Comparison of ENCODE assay signal across 1 cellular context in the genomic region with DNA sequence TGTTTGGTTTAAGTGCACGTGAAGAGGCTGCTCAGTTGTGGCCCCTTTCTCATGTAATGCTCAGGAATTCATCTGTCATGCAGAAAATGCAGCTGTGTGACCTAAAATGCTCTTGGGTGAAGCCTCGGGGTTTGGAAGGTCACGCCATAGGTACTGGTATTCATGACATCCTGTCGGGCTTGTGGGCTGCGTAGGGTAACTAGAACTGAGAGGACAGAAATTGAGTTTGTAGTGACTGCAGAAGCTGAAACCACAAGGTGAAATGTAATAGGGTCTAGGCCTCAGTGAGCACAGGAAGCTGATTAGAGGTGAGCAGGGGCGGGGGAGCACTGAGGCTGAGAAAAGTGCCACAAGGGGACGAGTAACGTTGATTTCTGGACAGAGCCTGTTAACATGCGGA.
TF ChIP-seq lines count a peak whose summit lies in the region.

No MANE protein-coding gene starts in this region.

TF ChIP-seq in SK-N-SH treated with all-trans-retinoic acid at 6 μM for 48 hours, 23 proteins besides CTCF, POLR2A, EP300 and RAD21 (continued from another document):
- TF ChIP-seq ARNTL (CRISPR knock-in tag; IDR thresholded peaks at IDR 0.05; ENCODE audit: borderline replicate concordance, low read depth), result no peak
- TF ChIP-seq TOX (CRISPR knock-in tag; IDR thresholded peaks at IDR 0.05; ENCODE audit: borderline replicate concordance), result no peak
- TF ChIP-seq ZFP3 (CRISPR knock-in tag; IDR thresholded peaks at IDR 0.05), result no peak
- TF ChIP-seq ZNF8 (CRISPR knock-in tag; IDR thresholded peaks at IDR 0.05), result no peak
- no peak for TF ChIP-seq GLIS3 (CRISPR knock-in tag; IDR thresholded peaks at IDR 0.05)
- no peak for TF ChIP-seq ISL1 (CRISPR knock-in tag; IDR thresholded peaks at IDR 0.05)
- TF ChIP-seq BACH2 (CRISPR knock-in tag; IDR thresholded peaks at IDR 0.05; ENCODE audit: borderline replicate concordance), result no peak
- no peak for TF ChIP-seq ZNF70 (CRISPR knock-in tag; IDR thresholded peaks at IDR 0.05)
- no peak for TF ChIP-seq ZC3H10 (CRISPR knock-in tag; IDR thresholded peaks at IDR 0.05)
- TF ChIP-seq, protein P1, sequence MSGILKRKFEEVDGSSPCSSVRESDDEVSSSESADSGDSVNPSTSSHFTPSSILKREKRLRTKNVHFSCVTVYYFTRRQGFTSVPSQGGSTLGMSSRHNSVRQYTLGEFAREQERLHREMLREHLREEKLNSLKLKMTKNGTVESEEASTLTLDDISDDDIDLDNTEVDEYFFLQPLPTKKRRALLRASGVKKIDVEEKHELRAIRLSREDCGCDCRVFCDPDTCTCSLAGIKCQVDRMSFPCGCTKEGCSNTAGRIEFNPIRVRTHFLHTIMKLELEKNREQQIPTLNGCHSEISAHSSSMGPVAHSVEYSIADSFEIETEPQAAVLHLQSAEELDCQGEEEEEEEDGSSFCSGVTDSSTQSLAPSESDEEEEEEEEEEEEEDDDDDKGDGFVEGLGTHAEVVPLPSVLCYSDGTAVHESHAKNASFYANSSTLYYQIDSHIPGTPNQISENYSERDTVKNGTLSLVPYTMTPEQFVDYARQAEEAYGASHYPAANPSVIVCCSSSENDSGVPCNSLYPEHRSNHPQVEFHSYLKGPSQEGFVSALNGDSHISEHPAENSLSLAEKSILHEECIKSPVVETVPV (CRISPR knock-in tag; IDR thresholded peaks at IDR 0.05), result no peak
